ENCODE assay signal across 13 cellular contexts in the genomic region with DNA sequence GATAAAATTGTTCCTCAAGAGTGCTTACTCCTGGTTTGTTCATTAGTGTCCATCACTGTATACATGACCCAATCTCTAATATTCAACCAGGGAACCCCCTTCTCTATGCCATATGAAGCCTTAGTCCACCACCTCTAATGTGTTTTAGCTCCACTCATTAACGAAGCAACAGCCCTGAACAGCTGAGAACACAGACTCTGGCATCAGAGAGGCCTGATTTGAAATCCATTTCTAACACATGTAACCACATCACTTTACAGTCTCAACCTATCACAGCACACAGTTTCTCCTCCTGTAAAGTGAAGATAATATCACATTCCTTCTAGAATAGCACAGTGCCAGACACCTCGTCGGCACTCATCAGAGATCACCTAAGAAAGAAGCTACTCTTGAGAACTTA.
"Had no signal": no experiment of that assay in that cellular context is flagged by ENCODE, and none has a peak within 500 bp of the region (broad histone marks: within the 10 kb centered on the region; RNA-seq: fewer than 3 reads in every experiment).

No MANE protein-coding gene starts in this region.

- H3K4me3 ChIP-seq: colonic mucosa, esophagus muscularis mucosa, hepatocyte, sigmoid colon, stomach, testis, upper lobe of left lung had no signal

- DNase-seq: activated B cell treated with CpG ODN at 0.5 μM for 24 hours; activated naive CD4-positive, alpha-beta T cell treated with anti-CD3 and anti-CD28 coated beads, Interleukin-2, amount 10 ng/mL, durations not matched to agents 7 days and 5 days; colonic mucosa; kidney; sigmoid colon; stimulated activated CD4-positive, alpha-beta T cell treated with anti-CD3 and anti-CD28 coated beads, Interleukin-12 subunit alpha, Interleukin-12 subunit beta, amount 100 ng/mL, for 4 hours; stimulated activated CD4-positive, alpha-beta T cell treated with anti-CD3 and anti-CD28 coated beads, Interleukin-2, amount 100 ng/mL, for 24 hours; stomach; testis; upper lobe of left lung had no signal

- H3K79me2 ChIP-seq: hepatocyte, parathyroid adenoma had no signal

- H3K36me3 ChIP-seq: colonic mucosa had no signal

- H3K9me3 ChIP-seq: colonic mucosa, esophagus muscularis mucosa, sigmoid colon, stomach, testis, upper lobe of left lung had no signal

- H2AFZ ChIP-seq: hepatocyte, parathyroid adenoma had no signal

- H3K27ac Mint-ChIP-seq: activated B cell treated with CpG ODN at 0.5 μM for 24 hours; activated naive CD4-positive, alpha-beta T cell treated with anti-CD3 and anti-CD28 coated beads, Interleukin-2, amount 10 ng/mL, durations not matched to agents 7 days and 5 days had no signal

- H3K9ac ChIP-seq: parathyroid adenoma had no signal

- H3K27me3 ChIP-seq: colonic mucosa, esophagus muscularis mucosa, hepatocyte, sigmoid colon, stomach, testis, upper lobe of left lung had no signal

- H3K27me3 Mint-ChIP-seq: activated B cell treated with CpG ODN at 0.5 μM for 24 hours; activated naive CD4-positive, alpha-beta T cell treated with anti-CD3 and anti-CD28 coated beads, Interleukin-2, amount 10 ng/mL, durations not matched to agents 7 days and 5 days had no signal

- H3K4me1 ChIP-seq: colonic mucosa, parathyroid adenoma, sigmoid colon, testis, upper lobe of left lung had no signal

- H3K27ac ChIP-seq: colonic mucosa, esophagus muscularis mucosa, hepatocyte, parathyroid adenoma, sigmoid colon, stomach, testis, upper lobe of left lung had no signal

- H3K4me3 Mint-ChIP-seq: activated B cell treated with CpG ODN at 0.5 μM for 24 hours; activated naive CD4-positive, alpha-beta T cell treated with anti-CD3 and anti-CD28 coated beads, Interleukin-2, amount 10 ng/mL, durations not matched to agents 7 days and 5 days had no signal

- H3K4me1 Mint-ChIP-seq: activated B cell treated with CpG ODN at 0.5 μM for 24 hours had no signal

- H3K4me2 ChIP-seq: hepatocyte had no signal

- H3K9me3 Mint-ChIP-seq: activated B cell treated with CpG ODN at 0.5 μM for 24 hours; activated naive CD4-positive, alpha-beta T cell treated with anti-CD3 and anti-CD28 coated beads, Interleukin-2, amount 10 ng/mL, durations not matched to agents 7 days and 5 days had no signal
